Comparison of ENCODE assay signal across 1 cellular context in genomic region chr22:46148885-46149492, GRCh38.
TF ChIP-seq lines count a peak whose summit lies in the region.

No MANE protein-coding gene starts in this region.

TF ChIP-seq in K562, 482 proteins besides CTCF, POLR2A, EP300 and RAD21 (continued from another document):
- TF ChIP-seq, protein P1, sequence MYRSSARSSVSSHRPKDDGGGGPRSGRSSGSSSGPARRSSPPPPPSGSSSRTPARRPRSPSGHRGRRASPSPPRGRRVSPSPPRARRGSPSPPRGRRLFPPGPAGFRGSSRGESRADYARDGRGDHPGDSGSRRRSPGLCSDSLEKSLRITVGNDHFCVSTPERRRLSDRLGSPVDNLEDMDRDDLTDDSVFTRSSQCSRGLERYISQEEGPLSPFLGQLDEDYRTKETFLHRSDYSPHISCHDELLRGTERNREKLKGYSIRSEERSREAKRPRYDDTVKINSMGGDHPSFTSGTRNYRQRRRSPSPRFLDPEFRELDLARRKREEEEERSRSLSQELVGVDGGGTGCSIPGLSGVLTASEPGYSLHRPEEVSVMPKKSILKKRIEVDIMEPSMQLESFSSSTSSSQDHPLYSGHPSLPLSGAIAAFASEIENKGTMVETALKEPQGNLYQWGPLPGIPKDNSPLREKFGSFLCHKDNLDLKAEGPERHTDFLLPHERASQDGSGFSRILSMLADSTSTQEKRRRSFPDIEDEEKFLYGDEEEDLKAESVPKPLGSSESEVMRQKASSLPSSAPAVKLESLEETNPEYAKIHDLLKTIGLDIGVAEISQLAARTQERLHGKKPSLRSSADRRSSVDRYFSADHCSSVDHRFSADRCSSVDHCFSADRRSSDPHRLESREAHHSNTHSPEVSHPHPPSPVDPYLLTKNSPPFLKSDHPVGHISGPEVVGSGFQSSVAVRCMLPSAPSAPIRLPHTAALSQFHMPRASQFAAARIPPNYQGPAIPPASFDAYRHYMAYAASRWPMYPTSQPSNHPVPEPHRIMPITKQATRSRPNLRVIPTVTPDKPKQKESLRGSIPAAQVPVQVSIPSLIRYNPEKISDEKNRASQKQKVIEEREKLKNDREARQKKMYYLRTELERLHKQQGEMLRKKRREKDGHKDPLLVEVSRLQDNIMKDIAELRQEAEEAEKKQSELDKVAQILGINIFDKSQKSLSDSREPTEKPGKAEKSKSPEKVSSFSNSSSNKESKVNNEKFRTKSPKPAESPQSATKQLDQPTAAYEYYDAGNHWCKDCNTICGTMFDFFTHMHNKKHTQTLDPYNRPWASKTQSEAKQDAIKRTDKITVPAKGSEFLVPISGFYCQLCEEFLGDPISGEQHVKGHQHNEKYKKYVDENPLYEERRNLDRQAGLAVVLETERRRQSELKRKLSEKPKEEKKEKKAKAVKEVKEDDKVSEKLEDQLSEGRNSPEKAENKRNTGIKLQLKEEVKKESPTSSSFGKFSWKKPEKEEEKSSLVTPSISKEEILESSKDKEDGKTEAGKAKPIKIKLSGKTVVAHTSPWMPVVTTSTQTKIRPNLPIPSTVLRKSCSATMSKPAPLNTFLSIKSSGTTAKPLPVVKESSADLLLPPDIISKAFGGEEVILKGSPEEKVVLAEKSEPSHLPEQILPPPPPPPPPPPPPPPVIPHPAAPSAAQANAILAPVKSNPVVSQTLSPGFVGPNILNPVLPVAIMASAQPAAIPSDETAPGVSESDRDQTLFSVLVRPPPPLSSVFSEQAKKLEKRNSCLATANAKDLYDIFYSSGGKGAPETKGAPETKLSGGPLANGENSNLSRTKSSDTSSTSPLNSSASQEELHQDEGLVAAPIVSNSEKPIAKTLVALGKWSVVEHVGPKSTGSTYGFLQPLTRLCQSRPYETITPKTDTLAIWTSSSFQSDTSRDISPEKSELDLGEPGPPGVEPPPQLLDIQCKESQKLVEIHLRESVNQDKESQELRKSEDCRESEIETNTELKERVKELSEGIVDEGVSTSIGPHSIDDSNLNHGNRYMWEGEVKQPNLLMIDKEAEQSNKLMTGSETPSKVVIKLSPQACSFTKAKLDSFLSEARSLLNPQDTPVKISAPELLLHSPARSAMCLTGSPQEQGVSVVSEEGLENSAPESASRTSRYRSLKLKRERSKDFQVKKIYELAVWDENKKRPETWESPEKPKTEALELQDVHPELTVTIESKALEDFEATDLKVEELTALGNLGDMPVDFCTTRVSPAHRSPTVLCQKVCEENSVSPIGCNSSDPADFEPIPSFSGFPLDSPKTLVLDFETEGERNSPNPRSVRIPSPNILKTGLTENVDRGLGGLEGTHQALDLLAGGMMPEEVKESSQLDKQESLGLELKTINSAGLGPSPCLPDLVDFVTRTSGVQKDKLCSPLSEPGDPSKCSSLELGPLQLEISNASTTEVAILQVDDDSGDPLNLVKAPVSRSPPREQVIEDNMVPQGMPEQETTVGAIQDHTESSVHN (IDR thresholded peaks at IDR 0.05; ENCODE audit: borderline replicate concordance in 1 of 2, low read depth in 1 of 2): no peak
- TF ChIP-seq TAL1 (IDR thresholded peaks at IDR 0.05) (no peak), TBL1XR1 (IDR thresholded peaks at IDR 0.05; ENCODE audit: low read length in 2 of 2) (no peak), NR2C2 (CRISPR knock-in tag; IDR thresholded peaks at IDR 0.05) (no peak), NR2C2 (tag; IDR thresholded peaks at IDR 0.05) (no peak), GATA2 (CRISPR knock-in tag; IDR thresholded peaks at IDR 0.05) (no peak), HNRNPLL (IDR thresholded peaks at IDR 0.05; ENCODE audit: low read depth, low read length, poor library complexity, severe bottlenecking) (no peak), LEF1 (IDR thresholded peaks at IDR 0.05) (no peak), SUPT5H (IDR thresholded peaks at IDR 0.05) (no peak), HDAC1 (IDR thresholded peaks at IDR 0.05) (no peak), PCBP1 (IDR thresholded peaks at IDR 0.05; ENCODE audit: low read depth, low read length, poor library complexity, severe bottlenecking) (no peak), ZNF174 (CRISPR knock-in tag; IDR thresholded peaks at IDR 0.05) (no peak), ZNF830 (CRISPR knock-in tag; IDR thresholded peaks at IDR 0.05) (no peak)
- TF ChIP-seq, protein P2, sequence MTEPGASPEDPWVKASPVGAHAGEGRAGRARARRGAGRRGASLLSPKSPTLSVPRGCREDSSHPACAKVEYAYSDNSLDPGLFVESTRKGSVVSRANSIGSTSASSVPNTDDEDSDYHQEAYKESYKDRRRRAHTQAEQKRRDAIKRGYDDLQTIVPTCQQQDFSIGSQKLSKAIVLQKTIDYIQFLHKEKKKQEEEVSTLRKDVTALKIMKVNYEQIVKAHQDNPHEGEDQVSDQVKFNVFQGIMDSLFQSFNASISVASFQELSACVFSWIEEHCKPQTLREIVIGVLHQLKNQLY (CRISPR knock-in tag; conservative IDR thresholded peaks at IDR 0.05): no peak
- TF ChIP-seq, protein P3, sequence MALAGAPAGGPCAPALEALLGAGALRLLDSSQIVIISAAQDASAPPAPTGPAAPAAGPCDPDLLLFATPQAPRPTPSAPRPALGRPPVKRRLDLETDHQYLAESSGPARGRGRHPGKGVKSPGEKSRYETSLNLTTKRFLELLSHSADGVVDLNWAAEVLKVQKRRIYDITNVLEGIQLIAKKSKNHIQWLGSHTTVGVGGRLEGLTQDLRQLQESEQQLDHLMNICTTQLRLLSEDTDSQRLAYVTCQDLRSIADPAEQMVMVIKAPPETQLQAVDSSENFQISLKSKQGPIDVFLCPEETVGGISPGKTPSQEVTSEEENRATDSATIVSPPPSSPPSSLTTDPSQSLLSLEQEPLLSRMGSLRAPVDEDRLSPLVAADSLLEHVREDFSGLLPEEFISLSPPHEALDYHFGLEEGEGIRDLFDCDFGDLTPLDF (CRISPR knock-in tag; IDR thresholded peaks at IDR 0.05): no peak
TF ChIP-seq in K562: peak in this region for 0.
